Comparison of ENCODE assay signal across 11 cellular contexts in the genomic region with DNA sequence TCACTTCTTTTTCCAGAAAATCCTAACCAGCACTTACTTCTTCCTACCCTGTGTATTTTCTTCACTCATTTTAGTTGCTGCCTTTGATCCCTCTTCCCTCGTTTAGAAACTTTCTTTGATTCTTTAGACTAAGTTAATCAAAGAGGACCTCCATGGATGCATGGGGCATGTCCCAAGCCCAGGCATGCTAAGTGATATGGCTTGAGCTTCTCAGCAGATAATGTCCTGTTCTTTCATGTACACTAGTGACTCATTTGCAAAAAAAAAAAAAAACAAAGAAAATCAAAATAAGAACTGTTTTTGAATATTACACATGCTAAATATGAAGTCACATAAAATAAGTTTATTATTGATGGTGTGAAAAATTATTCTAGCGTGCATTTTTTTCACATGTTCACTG.
DNase-seq lines count a peak whose midpoint lies in the region; ATAC-seq and TF ChIP-seq lines count a peak whose summit lies in the region.
"Had no signal": no experiment of that assay in that cellular context is flagged by ENCODE, and none has a peak within 500 bp of the region (broad histone marks: within the 10 kb centered on the region; RNA-seq: fewer than 3 reads in every experiment).

No MANE protein-coding gene starts in this region.

- no peaks in the 10 kb centered on the region for H3K36me3 ChIP-seq in adipocyte (ENCODE audit: control insufficient read depth, insufficient read depth, low read length, severe bottlenecking)

- no peak for DNase-seq in T-helper 17 cell
- peak; percentile 8 for DNase-seq in adipocyte (ENCODE audit: low read depth)
- DNase-seq in epithelial cell of esophagus (ENCODE audit: low read depth), result peak; percentile 36
- DNase-seq in HCEC 1CT, result no peak
- DNase-seq: C1 segment of cervical spinal cord; CD4-positive, alpha-beta memory T cell; DMS79 treated with DMSO at 0.1 percent for 48 hours; GF-D8 had no signal

- no peak overlapping the region for H3K9ac ChIP-seq in adipocyte (ENCODE audit: low read length)
- H3K9ac ChIP-seq: GM23248 had no signal

- ATAC-seq in T-helper 17 cell (no peak), HG03432 (IDR thresholded peaks at IDR 0.05; ENCODE audit: unreplicated experiment) (no peak), GM19328 (IDR thresholded peaks at IDR 0.05; ENCODE audit: unreplicated experiment) (no peak)

- no peak overlapping the region for H3K27ac Mint-ChIP-seq in T-helper 17 cell
- H3K27ac Mint-ChIP-seq: CD4-positive, alpha-beta memory T cell had no signal

- H3K9me3 ChIP-seq in T-helper 17 cell (ENCODE audit: control insufficient read depth, low read length, poor library complexity, severe bottlenecking) (no peaks in the 10 kb centered on the region), adipocyte (ENCODE audit: control insufficient read depth, low read length) (no peaks in the 10 kb centered on the region)

- no peaks in the 10 kb centered on the region for H3K36me3 Mint-ChIP-seq in T-helper 17 cell (ENCODE audit: low read depth)
- H3K36me3 Mint-ChIP-seq: CD4-positive, alpha-beta memory T cell had no signal

- no peaks in the 10 kb centered on the region for H3K4me1 ChIP-seq in adipocyte (ENCODE audit: control insufficient read depth, insufficient read depth, low read length)

- no peaks in the 10 kb centered on the region for H3K4me1 Mint-ChIP-seq in T-helper 17 cell
- H3K4me1 Mint-ChIP-seq: CD4-positive, alpha-beta memory T cell had no signal

- H3K4me3 ChIP-seq in adipocyte (ENCODE audit: low read length) (no peak overlapping the region), epithelial cell of esophagus (ENCODE audit: low read length) (no peak overlapping the region)
- H3K4me3 ChIP-seq: GM23248 had no signal

- H3K4me3 Mint-ChIP-seq in T-helper 17 cell, result peak overlapping the region; percentile 45
- H3K4me3 Mint-ChIP-seq: CD4-positive, alpha-beta memory T cell had no signal

- no peaks in the 10 kb centered on the region for H3K27me3 ChIP-seq in adipocyte (replicated peaks; ENCODE audit: control insufficient read depth, insufficient read depth, low read length)

- no peak for TF ChIP-seq CTCF in epithelial cell of esophagus (IDR thresholded peaks at IDR 0.05; ENCODE audit: insufficient read depth, low read depth, low read length, missing control alignments)

- peaks cover 13% of the 10 kb centered on the region for H3K27me3 Mint-ChIP-seq in T-helper 17 cell
- H3K27me3 Mint-ChIP-seq: CD4-positive, alpha-beta memory T cell had no signal

Comparison
In these comparisons a context has a peak if more than half of its experiments do, and no peak if none do; other contexts are left out.
1. DNase-seq: peak in adipocyte (single experiment) and epithelial cell of esophagus (single experiment); none in T-helper 17 cell (0 of 3) and HCEC 1CT (single experiment).